Comparison of ENCODE assay signal across 14 cellular contexts in the genomic region with DNA sequence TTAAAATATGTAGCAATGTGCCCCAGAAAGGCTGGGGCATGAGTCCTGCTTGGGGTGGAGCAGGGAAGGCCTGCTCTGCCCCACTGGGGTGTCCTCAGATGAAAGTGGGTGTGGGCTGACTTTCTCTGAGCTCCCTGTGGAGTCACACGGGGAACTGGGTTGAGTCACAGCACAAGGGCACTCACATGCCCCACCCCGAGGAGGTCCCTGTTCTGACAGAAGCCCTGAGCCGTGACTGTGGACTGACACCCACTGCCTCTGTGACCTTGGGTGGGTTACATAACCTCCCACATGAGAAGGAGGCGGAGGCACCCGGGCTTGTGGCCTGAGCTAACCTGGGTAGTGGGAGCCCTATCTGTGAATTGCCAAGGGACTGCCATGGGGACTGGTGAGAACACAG. TPM values are rescaled to one million over a fixed set of nuclear protein-coding genes. Genes with fewer than 3 reads are reported as not detected.
DNase-seq lines count a peak whose midpoint lies in the region; ATAC-seq and TF ChIP-seq lines count a peak whose summit lies in the region.
"Had no signal": no experiment of that assay in that cellular context is flagged by ENCODE, and none has a peak within 500 bp of the region (broad histone marks: within the 10 kb centered on the region; RNA-seq: fewer than 3 reads in every experiment).

No MANE protein-coding gene starts in this region.

- H3K56ac ChIP-seq in H9 (ENCODE audit: insufficient read length, low read depth, low read length), result no peak overlapping the region

- no peaks in the 10 kb centered on the region for H3K4me1 Mint-ChIP-seq in stimulated activated naive CD8-positive, alpha-beta T cell treated with anti-CD3 and anti-CD28 coated beads, Interleukin-15, amount 100 ng/mL, for 72 hours
- peaks cover 0 to 6% of the 10 kb centered on the region in 2 experiments; a peak in 2 of 4 replicates for H3K4me1 Mint-ChIP-seq in H9
- H3K4me1 Mint-ChIP-seq: activated CD4-positive, alpha-beta memory T cell treated with anti-CD3 and anti-CD28 coated beads, Interleukin-2, amount 10 ng/mL, durations not matched to agents 7 days and 5 days; memory B cell; T-cell had no signal

- no peak overlapping the region for H3K4ac ChIP-seq in H9 (ENCODE audit: low read depth, low read length)

- H3K79me2 ChIP-seq in H9 (ENCODE audit: insufficient read depth, low read length), result no peaks in the 10 kb centered on the region

- H2BK20ac ChIP-seq in H9 (ENCODE audit: low read depth, low read length, poor library complexity, severe bottlenecking), result no peak overlapping the region

- no peak overlapping the region for H3K18ac ChIP-seq in H9 (ENCODE audit: insufficient read length, low read depth, low read length)

- POLR2A ChIA-PET in HEK293T (lab: Yijun Ruan, JAX), result no interaction called here

- no peak overlapping the region for H2BK120ac ChIP-seq in H9 (ENCODE audit: low read depth, low read length, poor library complexity, severe bottlenecking)

- no peak overlapping the region for H2AK5ac ChIP-seq in H9 (ENCODE audit: insufficient read length, low read length)

- peaks cover 11% of the 10 kb centered on the region for H3K27me3 Mint-ChIP-seq in stimulated activated naive CD8-positive, alpha-beta T cell treated with anti-CD3 and anti-CD28 coated beads, Interleukin-15, amount 100 ng/mL, for 72 hours
- H3K27me3 Mint-ChIP-seq in H9 (ENCODE audit: low read depth), result no peaks in the 10 kb centered on the region; the same call in 1 of the 2 replicates

- H3K27ac Mint-ChIP-seq in stimulated activated naive CD8-positive, alpha-beta T cell treated with anti-CD3 and anti-CD28 coated beads, Interleukin-15, amount 100 ng/mL, for 72 hours, result no peak overlapping the region
- H3K27ac Mint-ChIP-seq in H9, result no peak overlapping the region; a peak in 1 of 7 replicates
- H3K27ac Mint-ChIP-seq: activated CD4-positive, alpha-beta memory T cell treated with anti-CD3 and anti-CD28 coated beads, Interleukin-2, amount 10 ng/mL, durations not matched to agents 7 days and 5 days; activated naive CD4-positive, alpha-beta T cell treated with anti-CD3 and anti-CD28 coated beads, Interleukin-2, amount 50 U/mL, for 72 hours; memory B cell; T-cell had no signal

- no peak overlapping the region for H4K91ac ChIP-seq in H9 (ENCODE audit: insufficient read length, low read depth, low read length)

- no peak overlapping the region for H2BK12ac ChIP-seq in H9 (ENCODE audit: insufficient read length, low read depth, low read length)

- H3K14ac ChIP-seq in H9 (ENCODE audit: insufficient read depth, low read length), result no peak overlapping the region

- no peaks in the 10 kb centered on the region for H3K79me1 ChIP-seq in H9 (ENCODE audit: insufficient read depth, low read depth, low read length, poor library complexity, severe bottlenecking)

- H2BK15ac ChIP-seq in H9 (ENCODE audit: low read depth, low read length), result no peak overlapping the region

- H3K36me3 Mint-ChIP-seq in H9 (ENCODE audit: insufficient read depth in 1 of 3, low read depth in 3 of 3), result no peaks in the 10 kb centered on the region
- H3K36me3 Mint-ChIP-seq: activated naive CD4-positive, alpha-beta T cell treated with anti-CD3 and anti-CD28 coated beads, Interleukin-2, amount 50 U/mL, for 72 hours; T-cell had no signal

- no peak overlapping the region for H3K4me2 ChIP-seq in H9 (ENCODE audit: insufficient read depth, insufficient read length, low read length)

- H3K23ac ChIP-seq in H9 (ENCODE audit: insufficient read length, low read depth, low read length), result no peak overlapping the region

- H4K5ac ChIP-seq in H9 (ENCODE audit: insufficient read length, low read depth, low read length), result no peak overlapping the region

- ATAC-seq in esophagus mucosa, result peak; percentile 91
- ATAC-seq in omental fat pad (ENCODE audit: low FRiP score), result peak; percentile 46
- no peak for ATAC-seq in stimulated activated naive CD8-positive, alpha-beta T cell treated with anti-CD3 and anti-CD28 coated beads, Interleukin-15, amount 100 ng/mL, for 72 hours
- ATAC-seq: T-cell had no signal

- no peaks in the 10 kb centered on the region for H3K9me3 ChIP-seq in H9 (ENCODE audit: control insufficient read depth, low read depth, low read length)

- CTCF ChIA-PET in HEK293T (lab: Yijun Ruan, JAX), result no interaction called here

- WGBS in H9 (ENCODE audit: extremely low coverage, insufficient read length, low lambda C conversion rate), result no CpG with 5 or more reads among the region's 5 CpGs

- no peak overlapping the region for H2BK5ac ChIP-seq in H9 (ENCODE audit: insufficient read length, low read length)

- no peak overlapping the region for H3K27ac ChIP-seq in H9 (ENCODE audit: insufficient read length, low read depth, low read length)

- H2AFZ ChIP-seq in H9 (ENCODE audit: low read length), result no peak overlapping the region

- H3K4me3 Mint-ChIP-seq in stimulated activated naive CD8-positive, alpha-beta T cell treated with anti-CD3 and anti-CD28 coated beads, Interleukin-15, amount 100 ng/mL, for 72 hours, result no peak overlapping the region
- H3K4me3 Mint-ChIP-seq in H9, result no peak overlapping the region
- H3K4me3 Mint-ChIP-seq: activated CD4-positive, alpha-beta memory T cell treated with anti-CD3 and anti-CD28 coated beads, Interleukin-2, amount 10 ng/mL, durations not matched to agents 7 days and 5 days; memory B cell; T-cell had no signal

- H3K23me2 ChIP-seq in H9 (ENCODE audit: insufficient read length, low read depth, low read length, poor library complexity, severe bottlenecking), result no peaks in the 10 kb centered on the region

- no peak overlapping the region for H4K8ac ChIP-seq in H9 (replicated peaks; ENCODE audit: insufficient read length, low read depth, low read length)

- no peaks in the 10 kb centered on the region for H3K4me1 ChIP-seq in H9 (ENCODE audit: insufficient read depth, low read length)

- no peak for TF ChIP-seq CTCF in omental fat pad (IDR thresholded peaks at IDR 0.05)
- TF ChIP-seq CTCF in H9 (conservative IDR thresholded peaks at IDR 0.05), result no peak

- H3K9me3 Mint-ChIP-seq in stimulated activated naive CD8-positive, alpha-beta T cell treated with anti-CD3 and anti-CD28 coated beads, Interleukin-15, amount 100 ng/mL, for 72 hours, result no peaks in the 10 kb centered on the region
- H3K9me3 Mint-ChIP-seq in H9, result no peaks in the 10 kb centered on the region
- H3K9me3 Mint-ChIP-seq: activated CD4-positive, alpha-beta memory T cell treated with anti-CD3 and anti-CD28 coated beads, Interleukin-2, amount 10 ng/mL, durations not matched to agents 7 days and 5 days had no signal

- H3K9ac ChIP-seq in H9 (ENCODE audit: extremely low read depth, insufficient read length, low read length), result no peak overlapping the region

- H4K20me1 ChIP-seq in H9 (ENCODE audit: control insufficient read depth, insufficient read depth, insufficient read length), result no peaks in the 10 kb centered on the region

- H3T11ph ChIP-seq in H9 (ENCODE audit: low read length), result no peak overlapping the region

- no peaks in the 10 kb centered on the region for H3K27me3 ChIP-seq in H9 (ENCODE audit: insufficient read depth, low read length)

- DNase-seq in AG20443 (ENCODE audit: low spot score), result peak; percentile 56
- DNase-seq in MV-4-11 (lab: John Stamatoyannopoulos, UW), result peak; percentile 94
- DNase-seq in omental fat pad (ENCODE audit: low spot score), result no peak
- DNase-seq in stimulated activated naive CD8-positive, alpha-beta T cell treated with anti-CD3 and anti-CD28 coated beads, Interleukin-15, amount 100 ng/mL, for 72 hours, result no peak
- no peak for DNase-seq in Ammon's horn (ENCODE audit: low spot score)
- no peak for DNase-seq in HEK293T (ENCODE audit: extremely low spot score)
- DNase-seq in H9, result no peak
- DNase-seq: activated CD4-positive, alpha-beta memory T cell treated with anti-CD3 and anti-CD28 coated beads, Interleukin-2, amount 10 ng/mL, durations not matched to agents 7 days and 5 days; NCI-H1436 treated with DMSO at 0.1 percent for 48 hours; NCI-H748 treated with DMSO at 0.1 percent for 48 hours had no signal

TF ChIP-seq in HEK293T, 16 proteins besides CTCF, POLR2A, EP300 and RAD21:
- no peak for TF ChIP-seq ARNT (IDR thresholded peaks at IDR 0.05)
- TF ChIP-seq SUZ12 (IDR thresholded peaks at IDR 0.05), result no peak
- no peak for TF ChIP-seq LEF1 (IDR thresholded peaks at IDR 0.05; ENCODE audit: borderline replicate concordance)

RNA-seq across cellular contexts. Expression of a gene that starts 52.5 kb away (rescaled TPM):
- total RNA-seq in esophagus mucosa (15.9 TPM), omental fat pad (100 to 1,000 TPM in 3 of 4 donors, 10 to 100 TPM in 1; 89.7 to 661 (median 197) TPM), H9 (2021) (2.5 TPM in 2 replicates)
- total RNA-seq: activated CD4-positive, alpha-beta memory T cell treated with anti-CD3 and anti-CD28 coated beads, Interleukin-2, amount 10 ng/mL, durations not matched to agents 7 days and 5 days; activated naive CD4-positive, alpha-beta T cell treated with anti-CD3 and anti-CD28 coated beads, Interleukin-2, amount 50 U/mL, for 72 hours had no signal

Comparison
In these comparisons a context has a peak if more than half of its experiments do, and no peak if none do; other contexts are left out.
1. DNase-seq: peak in AG20443 (single experiment) and MV-4-11 (single experiment); none in omental fat pad (single experiment), stimulated activated naive CD8-positive, alpha-beta T cell treated with anti-CD3 and anti-CD28 coated beads, Interleukin-15, amount 100 ng/mL, for 72 hours (0 of 2), Ammon's horn (single experiment), HEK293T (single experiment) and H9 (single experiment).